ENCODE assay signal across 12 cellular contexts in genomic region chr10:11532329-11532728, GRCh38.
DNase-seq lines count a peak whose midpoint lies in the region; ATAC-seq and TF ChIP-seq lines count a peak whose summit lies in the region.
"Had no signal": no experiment of that assay in that cellular context is flagged by ENCODE, and none has a peak within 500 bp of the region (broad histone marks: within the 10 kb centered on the region; RNA-seq: fewer than 3 reads in every experiment).

No MANE protein-coding gene starts in this region.

- H3K36me3 ChIP-seq in GM23338 (ENCODE audit: insufficient read depth) (no peaks in the 10 kb centered on the region), heart left ventricle (no peaks in the 10 kb centered on the region)

- no peaks in the 10 kb centered on the region for H3K9me3 Mint-ChIP-seq in GM23338
- H3K9me3 Mint-ChIP-seq: activated CD8-positive, alpha-beta T cell treated with anti-CD3 and anti-CD28 coated beads for 36 hours; CD8-positive, alpha-beta T cell had no signal

- H3K4me1 ChIP-seq in GM23338 (ENCODE audit: insufficient read depth), result peaks cover 42% of the 10 kb centered on the region
- H3K4me1 ChIP-seq in heart left ventricle, result peaks cover 0 to 34% (median 11%) of the 10 kb centered on the region in 12 donors

- TF ChIP-seq CTCF in GM23338 (conservative IDR thresholded peaks at IDR 0.05; ENCODE audit: low read depth in 2 of 2), result no peak
- no peak for TF ChIP-seq CTCF in heart left ventricle (IDR thresholded peaks at IDR 0.05)

- intact Hi-C loops in heart left ventricle (cut with DNase I), result no loop called here

- peaks cover 48% of the 10 kb centered on the region for H3K4me1 Mint-ChIP-seq in GM23338

- no peak overlapping the region for H2AFZ ChIP-seq in GM23338
- H2AFZ ChIP-seq: PC-9 had no signal

- ATAC-seq in GM23338 (peak; percentile 28; the same call in 2 of the 3 replicates), heart left ventricle (peak in 2 of 4 donors; percentile 59 to 68), HG03571 (IDR thresholded peaks at IDR 0.05; ENCODE audit: unreplicated experiment) (no peak), GM18861 (IDR thresholded peaks at IDR 0.05; ENCODE audit: unreplicated experiment) (no peak)
- ATAC-seq: activated CD8-positive, alpha-beta T cell treated with anti-CD3 and anti-CD28 coated beads for 36 hours; CD8-positive, alpha-beta T cell had no signal

- H3K4me3 ChIP-seq in GM23338, result no peak overlapping the region
- peak overlapping the region in 5 of 12 donors; percentile 3 to 45 (median 28) for H3K4me3 ChIP-seq in heart left ventricle
- H3K4me3 ChIP-seq: PC-9 had no signal

- H4K20me1 ChIP-seq in GM23338 (replicated peaks; ENCODE audit: insufficient read depth), result peaks cover 16% of the 10 kb centered on the region; the same call in 1 of the 2 replicates

- H3K27ac ChIP-seq in GM23338 (ENCODE audit: low read depth), result no peak overlapping the region
- peak overlapping the region in 9 of 12 donors; percentile 7 to 65 (median 39) for H3K27ac ChIP-seq in heart left ventricle
- H3K27ac ChIP-seq: PC-9 had no signal

- DNase-seq in GM23338 (ENCODE audit: low spot score) (no peak), amniotic epithelial cell (ENCODE audit: low read depth) (peak; percentile 45), heart left ventricle (no peak), retina (peak; percentile 14), SHP77 treated with DMSO at 0.1 percent for 48 hours (lab: John Stamatoyannopoulos, UW) (no peak)
- DNase-seq in activated CD4-positive, alpha-beta T cell treated with anti-CD3 and anti-CD28 coated beads, Interleukin-2, amount 50 U/mL, for 1 hour, result no peak
- DNase-seq: activated CD8-positive, alpha-beta T cell treated with anti-CD3 and anti-CD28 coated beads for 36 hours; CD8-positive, alpha-beta T cell; PC-9; T-helper 2 cell had no signal

- no peak overlapping the region for H3K4me3 Mint-ChIP-seq in GM23338
- H3K4me3 Mint-ChIP-seq: activated CD8-positive, alpha-beta T cell treated with anti-CD3 and anti-CD28 coated beads for 36 hours; CD8-positive, alpha-beta T cell had no signal

- H3K4me2 ChIP-seq in GM23338, result no peak overlapping the region
- H3K4me2 ChIP-seq: PC-9 had no signal

- no peaks in the 10 kb centered on the region for H3K36me3 Mint-ChIP-seq in GM23338 (ENCODE audit: low read depth)
- H3K36me3 Mint-ChIP-seq: CD8-positive, alpha-beta T cell had no signal

- no peaks in the 10 kb centered on the region for H3K9me3 ChIP-seq in heart left ventricle

- no peaks in the 10 kb centered on the region for H3F3A ChIP-seq in GM23338 (replicated peaks; ENCODE audit: low read depth)

- no peak for TF ChIP-seq POLR2A in heart left ventricle (IDR thresholded peaks at IDR 0.05)

- no peaks in the 10 kb centered on the region for H3K27me3 Mint-ChIP-seq in GM23338 (ENCODE audit: insufficient read depth, low read depth, poor library complexity)
- H3K27me3 Mint-ChIP-seq: activated CD8-positive, alpha-beta T cell treated with anti-CD3 and anti-CD28 coated beads for 36 hours had no signal

- H3K79me2 ChIP-seq in GM23338 (replicated peaks; ENCODE audit: insufficient read depth), result peaks cover 95% of the 10 kb centered on the region

- H3K27me3 ChIP-seq in GM23338 (ENCODE audit: insufficient read depth) (no peaks in the 10 kb centered on the region), heart left ventricle (no peaks in the 10 kb centered on the region)

- H3K27ac Mint-ChIP-seq in GM23338, result no peak overlapping the region
- H3K27ac Mint-ChIP-seq: activated CD8-positive, alpha-beta T cell treated with anti-CD3 and anti-CD28 coated beads for 36 hours; CD8-positive, alpha-beta T cell had no signal

- H3K9me2 ChIP-seq in GM23338 (ENCODE audit: insufficient read depth), result no peaks in the 10 kb centered on the region

- WGBS in heart left ventricle, 4 donors, result 69 to 83% (median 77%) methylated on average over 4 of the region's 4 CpGs

TF ChIP-seq in GM23338, 12 proteins besides CTCF, POLR2A, EP300 and RAD21 (continues in another document):
- TF ChIP-seq REST (IDR thresholded peaks at IDR 0.05; ENCODE audit: unreplicated experiment) (no peak), ZNF331 (CRISPR knock-in tag; IDR thresholded peaks at IDR 0.05; ENCODE audit: low read depth) (no peak), ETS1 (IDR thresholded peaks at IDR 0.05) (no peak), STAT1 (IDR thresholded peaks at IDR 0.05; ENCODE audit: unreplicated experiment) (no peak)

Comparison
In these comparisons a context has a peak if more than half of its experiments do, and no peak if none do; other contexts are left out.
1. DNase-seq: peak in amniotic epithelial cell (single experiment) and retina (single experiment); none in GM23338 (single experiment), heart left ventricle (0 of 5), SHP77 treated with DMSO at 0.1 percent for 48 hours (single experiment) and activated CD4-positive, alpha-beta T cell treated with anti-CD3 and anti-CD28 coated beads, Interleukin-2, amount 50 U/mL, for 1 hour (single experiment).